Comparison of ENCODE assay signal across 8 cellular contexts in genomic region chr4:76087007-76087769, GRCh38. TPM values are rescaled to one million over a fixed set of nuclear protein-coding genes. Genes with fewer than 3 reads are reported as not detected.
A peak's percentile ranks its signal among the peaks of the same experiment; 100 is the strongest.
DNase-seq lines count a peak whose midpoint lies in the region; ATAC-seq and TF ChIP-seq lines count a peak whose summit lies in the region.

No MANE protein-coding gene starts in this region.

- H3K27ac ChIP-seq in SJSA1 (no peak overlapping the region), esophagus squamous epithelium (no peak overlapping the region)

- no peaks in the 10 kb centered on the region for H3K9me3 ChIP-seq in SJSA1 (replicated peaks)
- no peaks in the 10 kb centered on the region for H3K9me3 ChIP-seq in esophagus squamous epithelium

- H3K4me3 ChIP-seq in SJSA1, result no peak overlapping the region
- no peak overlapping the region for H3K4me3 ChIP-seq in esophagus squamous epithelium

- H3K4me3 Mint-ChIP-seq in activated CD4-positive, alpha-beta memory T cell treated with anti-CD3 and anti-CD28 coated beads for 36 hours, result no peak overlapping the region
- no peak overlapping the region for H3K4me3 Mint-ChIP-seq in activated CD4-positive, alpha-beta memory T cell treated with anti-CD3 and anti-CD28 coated beads, Interleukin-2, amount 10 ng/mL, durations not matched to agents 7 days and 5 days

- CTCF ChIA-PET in activated CD4-positive, alpha-beta memory T cell treated with anti-CD3 and anti-CD28 coated beads for 36 hours (lab: Charles Lee), result interaction anchor here (0.5 to 3.1 kb wide), 10 partner anchors 17 to 195 kb away, joined by 3 to 29 read pairs (median 3); partner anchors contain the start of gene SDAD1
- CTCF ChIA-PET in activated CD4-positive, alpha-beta memory T cell treated with anti-CD3 and anti-CD28 coated beads, Interleukin-2, amount 10 ng/mL, durations not matched to agents 7 days and 5 days (lab: Charles Lee), result interaction anchor here (0.6 to 2.3 kb wide), 10 partner anchors 9 to 191 kb away, joined by 3 to 11 read pairs (median 4); partner anchors contain the start of genes ART3 and NUP54

- no peak for ATAC-seq in GM19351 (IDR thresholded peaks at IDR 0.05; ENCODE audit: unreplicated experiment)

- TF ChIP-seq CTCF in esophagus squamous epithelium (IDR thresholded peaks at IDR 0.05), result peak in 5 of 6 experiments; percentile 30 to 62 (median 41)

- intact Hi-C loops in activated CD4-positive, alpha-beta memory T cell treated with anti-CD3 and anti-CD28 coated beads for 36 hours (cut with micrococcal nuclease), result loop anchor here (5.0 kb wide), 1 partner anchor 190 kb away; no protein-coding TSS in a partner anchor
- intact Hi-C loops in esophagus squamous epithelium (cut with DNase I), result no loop called here

- H3K36me3 Mint-ChIP-seq in activated CD4-positive, alpha-beta memory T cell treated with anti-CD3 and anti-CD28 coated beads for 36 hours, result no peaks in the 10 kb centered on the region
- no peaks in the 10 kb centered on the region for H3K36me3 Mint-ChIP-seq in activated CD4-positive, alpha-beta memory T cell treated with anti-CD3 and anti-CD28 coated beads, Interleukin-2, amount 10 ng/mL, durations not matched to agents 7 days and 5 days (ENCODE audit: low read depth)

- H3K36me3 ChIP-seq in SJSA1 (no peaks in the 10 kb centered on the region), esophagus squamous epithelium (no peaks in the 10 kb centered on the region)

- peaks cover 5% of the 10 kb centered on the region; the same call in 1 of the 2 replicates for H3K4me1 ChIP-seq in SJSA1 (replicated peaks)
- peaks cover 5 to 45% (median 9%) of the 10 kb centered on the region in 3 donors for H3K4me1 ChIP-seq in esophagus squamous epithelium

- no peaks in the 10 kb centered on the region for H3K27me3 ChIP-seq in SJSA1 (replicated peaks)
- H3K27me3 ChIP-seq in esophagus squamous epithelium, result no peaks in the 10 kb centered on the region

- H3K27me3 Mint-ChIP-seq in activated CD4-positive, alpha-beta memory T cell treated with anti-CD3 and anti-CD28 coated beads for 36 hours, result peaks cover 2% of the 10 kb centered on the region
- peaks cover 7% of the 10 kb centered on the region for H3K27me3 Mint-ChIP-seq in activated CD4-positive, alpha-beta memory T cell treated with anti-CD3 and anti-CD28 coated beads, Interleukin-2, amount 10 ng/mL, durations not matched to agents 7 days and 5 days

- peaks cover 4% of the 10 kb centered on the region for H3K4me1 Mint-ChIP-seq in activated CD4-positive, alpha-beta memory T cell treated with anti-CD3 and anti-CD28 coated beads for 36 hours (ENCODE audit: low read depth)
- H3K4me1 Mint-ChIP-seq in activated CD4-positive, alpha-beta memory T cell treated with anti-CD3 and anti-CD28 coated beads, Interleukin-2, amount 10 ng/mL, durations not matched to agents 7 days and 5 days, result peaks cover 11% of the 10 kb centered on the region

- 23 to 37% methylated on average over 13 of the region's 13 CpGs for WGBS in esophagus squamous epithelium, 2 donors

- no peak for TF ChIP-seq POLR2A in esophagus squamous epithelium (IDR thresholded peaks at IDR 0.05)

- POLR2A ChIA-PET in activated CD4-positive, alpha-beta memory T cell treated with anti-CD3 and anti-CD28 coated beads for 36 hours (lab: Charles Lee), result interaction anchor here (1.2 kb wide), 1 partner anchor 147 kb away, joined by 3 read pairs; no protein-coding TSS in a partner anchor
- POLR2A ChIA-PET in activated CD4-positive, alpha-beta memory T cell treated with anti-CD3 and anti-CD28 coated beads, Interleukin-2, amount 10 ng/mL, durations not matched to agents 7 days and 5 days (lab: Charles Lee), result interaction anchor here (2.1 kb wide), 1 partner anchor 61 kb away, joined by 5 read pairs; the partner anchor contains the start of gene NUP54

- no peaks in the 10 kb centered on the region for H3K9me3 Mint-ChIP-seq in activated CD4-positive, alpha-beta memory T cell treated with anti-CD3 and anti-CD28 coated beads for 36 hours
- H3K9me3 Mint-ChIP-seq in activated CD4-positive, alpha-beta memory T cell treated with anti-CD3 and anti-CD28 coated beads, Interleukin-2, amount 10 ng/mL, durations not matched to agents 7 days and 5 days, result no peaks in the 10 kb centered on the region

- peak; percentile 31 for DNase-seq in activated CD4-positive, alpha-beta memory T cell treated with anti-CD3 and anti-CD28 coated beads for 36 hours
- no peak for DNase-seq in activated CD4-positive, alpha-beta memory T cell treated with anti-CD3 and anti-CD28 coated beads, Interleukin-2, amount 10 ng/mL, durations not matched to agents 7 days and 5 days
- DNase-seq in MV-4-11 (lab: John Stamatoyannopoulos, UW) (peak; percentile 75), SJSA1 (ENCODE audit: low read depth in 1 of 2, low spot score in 2 of 2) (peak; percentile 47 to 54), esophagus squamous epithelium (lab: John Stamatoyannopoulos, UW) (no peak), myocyte (ENCODE audit: low read depth) (peak; percentile 81)
- DNase-seq in activated naive CD4-positive, alpha-beta T cell (lab: John Stamatoyannopoulos, UW), result no peak

- H3K27ac Mint-ChIP-seq in activated CD4-positive, alpha-beta memory T cell treated with anti-CD3 and anti-CD28 coated beads for 36 hours, result no peak overlapping the region
- H3K27ac Mint-ChIP-seq in activated CD4-positive, alpha-beta memory T cell treated with anti-CD3 and anti-CD28 coated beads, Interleukin-2, amount 10 ng/mL, durations not matched to agents 7 days and 5 days, result no peak overlapping the region

RNA-seq across cellular contexts. Expression of gene ART3, which starts 12.7 kb away (rescaled TPM):
- under 1 TPM in 1 of 2 experiments, not detected in 1; 0.36 TPM for total RNA-seq in activated CD4-positive, alpha-beta memory T cell treated with anti-CD3 and anti-CD28 coated beads for 36 hours
- under 1 TPM; 0.30 to 0.95 TPM for total RNA-seq in activated CD4-positive, alpha-beta memory T cell treated with anti-CD3 and anti-CD28 coated beads, Interleukin-2, amount 10 ng/mL, durations not matched to agents 7 days and 5 days
- 1.00 and 7.7 TPM in 2 replicates for total RNA-seq in SJSA1 (2014; rRNA removed; shearing (Covaris generic))
- total RNA-seq in esophagus squamous epithelium (1 to 10 TPM in 2 of 4 donors, under 1 TPM in 2; 0.85 to 2.7 (median 1.7) TPM), myocyte (not detected in 2 replicates)
- polyA plus RNA-seq in myocyte (2012), result 0.23 TPM

RNA-seq across cellular contexts. Expression of gene CXCL11, which starts 51.3 kb away (rescaled TPM):
- not detected for total RNA-seq in activated CD4-positive, alpha-beta memory T cell treated with anti-CD3 and anti-CD28 coated beads for 36 hours
- under 1 TPM; 0.28 to 0.33 TPM for total RNA-seq in activated CD4-positive, alpha-beta memory T cell treated with anti-CD3 and anti-CD28 coated beads, Interleukin-2, amount 10 ng/mL, durations not matched to agents 7 days and 5 days
- not detected in 2 replicates for total RNA-seq in SJSA1 (2014; rRNA removed; shearing (Covaris generic))
- under 1 TPM in 1 of 4 donors, not detected in 3; 0.26 TPM for total RNA-seq in esophagus squamous epithelium
- not detected in 2 replicates for total RNA-seq in myocyte
- polyA plus RNA-seq in myocyte (2012), result not detected

Comparison
In these comparisons a context has a peak if more than half of its experiments do, and no peak if none do; other contexts are left out.
1. DNase-seq: peak in activated CD4-positive, alpha-beta memory T cell treated with anti-CD3 and anti-CD28 coated beads for 36 hours (single experiment), MV-4-11 (single experiment), SJSA1 (2 of 2) and myocyte (single experiment); none in activated CD4-positive, alpha-beta memory T cell treated with anti-CD3 and anti-CD28 coated beads, Interleukin-2, amount 10 ng/mL, durations not matched to agents 7 days and 5 days (single experiment), esophagus squamous epithelium (single experiment) and activated naive CD4-positive, alpha-beta T cell (0 of 4).